Comparison of ENCODE assay signal across 9 cellular contexts in genomic region chr7:77685219-77685618, GRCh38. TPM values are rescaled to one million over a fixed set of nuclear protein-coding genes. Genes with fewer than 3 reads are reported as not detected.
DNase-seq lines count a peak whose midpoint lies in the region; ATAC-seq, FAIRE-seq and TF ChIP-seq lines count a peak whose summit lies in the region.
"Had no signal": no experiment of that assay in that cellular context is flagged by ENCODE, and none has a peak within 500 bp of the region (broad histone marks: within the 10 kb centered on the region; RNA-seq: fewer than 3 reads in every experiment).

No MANE protein-coding gene starts in this region.

- no peak for FAIRE-seq in small intestine (lab: Jason Lieb, UNC)
- FAIRE-seq: endothelial cell of umbilical vein had no signal

- CTCF ChIA-PET in PC-9 (lab: Charles Lee), result no interaction called here

- H3K9me3 ChIP-seq in PC-9 (ENCODE audit: insufficient read depth, low read depth), result no peaks in the 10 kb centered on the region
- no peaks in the 10 kb centered on the region for H3K9me3 ChIP-seq in iPS-15b (ENCODE audit: control insufficient read depth, insufficient read depth, low read length)
- no peaks in the 10 kb centered on the region for H3K9me3 ChIP-seq in small intestine (ENCODE audit: control insufficient read depth, low read depth)
- no peaks in the 10 kb centered on the region for H3K9me3 ChIP-seq in tibial artery
- no peaks in the 10 kb centered on the region for H3K9me3 ChIP-seq in uterus

- H3K9ac ChIP-seq in iPS-15b (ENCODE audit: low read depth, low read length), result peak overlapping the region; percentile 27

- no peak for ATAC-seq in HG02884 (IDR thresholded peaks at IDR 0.05; ENCODE audit: unreplicated experiment)

- H3K4me2 ChIP-seq in PC-9, result 0 out of 2 replicates have a peak overlapping the region, but pooled peaks have one; percentile 15

- no peaks in the 10 kb centered on the region for H3K79me2 ChIP-seq in PC-9 (ENCODE audit: low read depth)

- DNase-seq in M059J (ENCODE audit: low read depth) (peak; percentile 31), PC-9 (peak in 1 of 2 experiments; percentile 81), small intestine (peak; percentile 67), tibial artery (no peak), cortex of kidney (lab: John Stamatoyannopoulos, UW) (no peak), uterus (no peak)

- peaks cover 11% of the 10 kb centered on the region for H3K36me3 ChIP-seq in PC-9 (ENCODE audit: low read depth)
- peaks cover 8% of the 10 kb centered on the region for H3K36me3 ChIP-seq in iPS-15b (ENCODE audit: control insufficient read depth, insufficient read depth, low read length)
- H3K36me3 ChIP-seq in small intestine (ENCODE audit: control insufficient read depth in 2 of 2, insufficient read depth in 2 of 2, low read length in 2 of 2), result peaks cover 0 to 3% of the 10 kb centered on the region in 2 donors
- H3K36me3 ChIP-seq in tibial artery, result peaks cover 0 to 19% (median 9%) of the 10 kb centered on the region in 3 donors
- H3K36me3 ChIP-seq in uterus, result no peaks in the 10 kb centered on the region

- BruUV-seq in PC-9 (replicated peaks; lab: Mats Ljungman, UMichigan), result no TSS peak

- intact Hi-C loops in PC-9 (cut with micrococcal nuclease; ENCODE audit: unreplicated experiment) (no loop called here), tibial artery (cut with DNase I; ENCODE audit: low total_unique reads) (no loop called here), uterus (cut with DNase I; ENCODE audit: low total_unique reads) (no loop called here)

- H3K4me1 ChIP-seq in PC-9 (replicated peaks; ENCODE audit: insufficient read depth) (peaks cover 33% of the 10 kb centered on the region), iPS-15b (ENCODE audit: control insufficient read depth, insufficient read depth, low read length) (peaks cover 17% of the 10 kb centered on the region), small intestine (ENCODE audit: control insufficient read depth in 2 of 2, insufficient read depth in 1 of 2, low read depth in 1 of 2, low read length in 1 of 2) (peaks cover 4 to 12% of the 10 kb centered on the region in 2 donors), tibial artery (peaks cover 0 to 18% (median 7%) of the 10 kb centered on the region in 4 donors), uterus (no peaks in the 10 kb centered on the region)

- no peak overlapping the region for H2AFZ ChIP-seq in PC-9

- POLR2A ChIA-PET in PC-9 (lab: Charles Lee; ENCODE audit: unreplicated experiment), result no interaction called here

- H4K20me1 ChIP-seq in PC-9 (ENCODE audit: insufficient read depth), result no peaks in the 10 kb centered on the region

- peak overlapping the region; percentile 57 for H3K27ac ChIP-seq in PC-9
- H3K27ac ChIP-seq in small intestine (ENCODE audit: low read depth in 1 of 2, low read length in 1 of 2), result peak overlapping the region; percentile 50 to 56
- peak overlapping the region in 1 of 2 donors; percentile 51 for H3K27ac ChIP-seq in tibial artery
- H3K27ac ChIP-seq in uterus, result no peak overlapping the region

- H3K9me2 ChIP-seq in PC-9 (ENCODE audit: insufficient read depth), result no peaks in the 10 kb centered on the region

- H3F3A ChIP-seq in PC-9 (ENCODE audit: insufficient read depth, low read depth), result peaks cover 24% of the 10 kb centered on the region; the same call in 1 of the 2 replicates

- no peak for TF ChIP-seq POLR2A in uterus (IDR thresholded peaks at IDR 0.05)

- H3K27me3 ChIP-seq in PC-9 (ENCODE audit: insufficient read depth, low read depth) (no peaks in the 10 kb centered on the region), iPS-15b (ENCODE audit: control insufficient read depth, insufficient read depth, low read length) (no peaks in the 10 kb centered on the region), small intestine (ENCODE audit: control insufficient read depth in 2 of 2, insufficient read depth in 2 of 2, low read length in 2 of 2) (no peaks in the 10 kb centered on the region), tibial artery (no peaks in the 10 kb centered on the region), uterus (no peaks in the 10 kb centered on the region)

- H3K4me3 ChIP-seq in PC-9 (no peak overlapping the region), iPS-15b (ENCODE audit: low read depth, low read length) (no peak overlapping the region), small intestine (ENCODE audit: low read depth in 1 of 2, low read length in 2 of 2) (no peak overlapping the region), tibial artery (no peak overlapping the region), uterus (no peak overlapping the region)

- WGBS in small intestine, 3 donors, result 11 to 40% (median 32%) methylated on average over 6 of the region's 6 CpGs

- no peak for TF ChIP-seq CTCF in PC-9 (conservative IDR thresholded peaks at IDR 0.05)
- no peak for TF ChIP-seq CTCF in tibial artery (IDR thresholded peaks at IDR 0.05)
- no peak for TF ChIP-seq CTCF in uterus (IDR thresholded peaks at IDR 0.05)

RNA-seq across cellular contexts. Expression of gene RSBN1L, which starts 11.0 kb away (rescaled TPM):
- total RNA-seq in M059J (2014; rRNA removed; shearing (Covaris generic)), result 24.1 and 27.6 TPM in 2 replicates
- total RNA-seq in PC-9 (2021), result 13.3 and 20.7 TPM in 2 replicates
- 1 to 10 TPM; 6.4 to 8.3 (median 6.5) TPM for polyA plus RNA-seq in small intestine
- 10 to 100 TPM; 25.1 to 55.7 (median 42.5) TPM for total RNA-seq in uterus

Comparison
In these comparisons a context has a peak if more than half of its experiments do, and no peak if none do; other contexts are left out.
1. DNase-seq: peak in M059J (single experiment) and small intestine (single experiment); none in tibial artery (0 of 2), cortex of kidney (single experiment) and uterus (0 of 2).
2. H3K27ac ChIP-seq: peak in PC-9 (single experiment) and small intestine (2 of 2); none in uterus (0 of 2).